27 cellular contexts compared by ENCODE assay signal in the genomic region with DNA sequence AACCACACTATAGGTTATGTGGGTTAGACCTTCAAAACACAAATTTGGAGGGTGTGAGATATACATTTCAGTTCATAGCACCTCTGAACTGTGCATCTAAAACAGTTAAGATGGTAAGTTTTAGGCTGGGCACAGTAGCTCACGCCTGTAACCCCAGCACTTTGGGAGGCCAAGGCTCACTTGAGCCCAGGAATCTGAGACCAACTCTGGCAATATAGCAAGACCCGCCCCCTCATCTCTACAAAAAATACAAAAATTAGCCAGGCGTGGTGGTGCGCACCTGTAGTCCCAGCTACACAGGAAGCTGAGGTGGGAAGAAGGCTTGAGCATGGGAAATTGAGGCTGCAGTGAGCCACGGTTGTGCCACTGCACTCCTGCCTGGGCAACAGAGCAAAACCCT.
"Had no signal": no experiment of that assay in that cellular context is flagged by ENCODE, and none has a peak within 500 bp of the region (broad histone marks: within the 10 kb centered on the region; RNA-seq: fewer than 3 reads in every experiment).

No MANE protein-coding gene starts in this region.

- H3K27ac Mint-ChIP-seq: activated CD4-positive, alpha-beta memory T cell treated with anti-CD3 and anti-CD28 coated beads for 36 hours; activated CD4-positive, alpha-beta T cell treated with anti-CD3 and anti-CD28 coated beads, Interleukin-2, amount 10 ng/mL, durations not matched to agents 7 days and 5 days; activated naive CD4-positive, alpha-beta T cell treated with anti-CD3 and anti-CD28 coated beads, Interleukin-2, amount 10 ng/mL, durations not matched to agents 7 days and 5 days; activated naive CD8-positive, alpha-beta T cell treated with anti-CD3 and anti-CD28 coated beads for 36 hours; T-helper 17 cell had no signal

- H3K27me3 ChIP-seq: adrenal gland, MG63, Peyer's patch, SJSA1 had no signal

- H3K9me3 ChIP-seq: adrenal gland, Peyer's patch, SJSA1 had no signal

- ATAC-seq: activated T-cell treated with anti-CD3 and anti-CD28 coated beads, Interleukin-2, amount 50 U/mL, for 4 hours; T-helper 17 cell had no signal

- DNase-seq: activated CD4-positive, alpha-beta memory T cell treated with anti-CD3 and anti-CD28 coated beads for 36 hours; activated CD4-positive, alpha-beta T cell treated with anti-CD3 and anti-CD28 coated beads, Interleukin-2, amount 10 ng/mL, durations not matched to agents 7 days and 5 days; activated CD4-positive, CD25-positive, alpha-beta regulatory T cell; activated CD8-positive, alpha-beta memory T cell treated with anti-CD3 and anti-CD28 coated beads for 24 hours; activated gamma-delta T cell treated with Interleukin-2 at 50 U/mL for 16 hours; activated naive CD4-positive, alpha-beta T cell treated with anti-CD3 and anti-CD28 coated beads, Interleukin-2, amount 10 ng/mL, durations not matched to agents 7 days and 5 days; activated naive CD8-positive, alpha-beta T cell treated with anti-CD3 and anti-CD28 coated beads for 36 hours; activated T-cell treated with anti-CD3 and anti-CD28 coated beads, Interleukin-2, amount 50 U/mL, for 4 hours; adrenal gland; anterior cingulate cortex; MG63; MV-4-11; NCI-H1092 treated with DMSO at 0.1 percent for 48 hours; NCI-H1436; NCI-H1694 treated with DMSO at 0.1 percent for 48 hours; NCI-H2029 treated with DMSO at 0.1 percent for 48 hours; NCI-H345; NCI-H510A; NCI-H526 treated with DMSO at 0.1 percent for 48 hours; NCI-H82; NK-92 treated with Interleukin-12 subunit alpha and Interleukin-12 subunit beta, amount 100 ng/mL, for 24 hours; Peyer's patch; SHP77; T-helper 17 cell; T-helper 9 cell had no signal

- H3K4me3 ChIP-seq: adrenal gland, MG63, Peyer's patch, SJSA1 had no signal

- H3K36me3 ChIP-seq: adrenal gland, Peyer's patch, SJSA1 had no signal

- H3K27ac ChIP-seq: adrenal gland, Peyer's patch, RWPE1, SJSA1 had no signal

- H3K4me1 Mint-ChIP-seq: activated CD4-positive, alpha-beta T cell treated with anti-CD3 and anti-CD28 coated beads, Interleukin-2, amount 10 ng/mL, durations not matched to agents 7 days and 5 days; activated naive CD4-positive, alpha-beta T cell treated with anti-CD3 and anti-CD28 coated beads, Interleukin-2, amount 10 ng/mL, durations not matched to agents 7 days and 5 days; activated naive CD8-positive, alpha-beta T cell treated with anti-CD3 and anti-CD28 coated beads for 36 hours; T-helper 17 cell had no signal

- H3K9me3 Mint-ChIP-seq: activated CD4-positive, alpha-beta memory T cell treated with anti-CD3 and anti-CD28 coated beads for 36 hours; activated CD4-positive, alpha-beta T cell treated with anti-CD3 and anti-CD28 coated beads, Interleukin-2, amount 10 ng/mL, durations not matched to agents 7 days and 5 days; activated naive CD4-positive, alpha-beta T cell treated with anti-CD3 and anti-CD28 coated beads, Interleukin-2, amount 10 ng/mL, durations not matched to agents 7 days and 5 days; activated naive CD8-positive, alpha-beta T cell treated with anti-CD3 and anti-CD28 coated beads for 36 hours; activated T-cell treated with anti-CD3 and anti-CD28 coated beads, Interleukin-2, amount 50 U/mL, for 4 hours had no signal

- H3K4me3 Mint-ChIP-seq: activated CD4-positive, alpha-beta memory T cell treated with anti-CD3 and anti-CD28 coated beads for 36 hours; activated CD4-positive, alpha-beta T cell treated with anti-CD3 and anti-CD28 coated beads, Interleukin-2, amount 10 ng/mL, durations not matched to agents 7 days and 5 days; activated naive CD4-positive, alpha-beta T cell treated with anti-CD3 and anti-CD28 coated beads, Interleukin-2, amount 10 ng/mL, durations not matched to agents 7 days and 5 days; activated naive CD8-positive, alpha-beta T cell treated with anti-CD3 and anti-CD28 coated beads for 36 hours; activated T-cell treated with anti-CD3 and anti-CD28 coated beads, Interleukin-2, amount 50 U/mL, for 4 hours; T-helper 17 cell had no signal

- H3K36me3 Mint-ChIP-seq: activated CD4-positive, alpha-beta memory T cell treated with anti-CD3 and anti-CD28 coated beads for 36 hours; activated naive CD4-positive, alpha-beta T cell treated with anti-CD3 and anti-CD28 coated beads, Interleukin-2, amount 10 ng/mL, durations not matched to agents 7 days and 5 days; activated naive CD8-positive, alpha-beta T cell treated with anti-CD3 and anti-CD28 coated beads for 36 hours had no signal
